ENCODE assay signal across 8 cellular contexts in genomic region chr12:93409343-93409742, GRCh38. TPM values are rescaled to one million over a fixed set of nuclear protein-coding genes. Genes with fewer than 3 reads are reported as not detected.
A peak's percentile ranks its signal among the peaks of the same experiment; 100 is the strongest.
DNase-seq lines count a peak whose midpoint lies in the region; ATAC-seq and TF ChIP-seq lines count a peak whose summit lies in the region.
"Not testable (repeated sequence)": the region's sequence is repeated elsewhere in the genome, so short reads cannot be mapped to it uniquely, and the experiment has no call there.

No MANE protein-coding gene starts in this region.

- not testable (repeated sequence) for H3K4me2 ChIP-seq in GM23248 (ENCODE audit: unreplicated experiment); PC-3 (ENCODE audit: low read length)

- not testable (repeated sequence) for H3K27me3 ChIP-seq in A673 (replicated peaks; ENCODE audit: insufficient read depth, low read depth, low read length, poor library complexity); GM23248 (replicated peaks; ENCODE audit: insufficient read depth); PC-3 (ENCODE audit: low read length)

- not testable (repeated sequence) for H3K9me3 ChIP-seq in A673 (ENCODE audit: low read depth, low read length, poor library complexity, severe bottlenecking); GM23248 (ENCODE audit: low read depth); PC-3 (ENCODE audit: low read length)

- ATAC-seq in PC-3; memory B cell (ENCODE audit: low read depth); stimulated activated memory B cell treated with anti-CD40 and anti-IgM and Interleukin-4, amounts not matched to agents 10 μg/mL and 1 μg/mL and 100 μg/mL, for 72 hours: not testable (repeated sequence)

- in situ Hi-C loops in GM23248 (cut with MboI), result not testable (repeated sequence)

- H3K4me1 ChIP-seq in A673 (ENCODE audit: insufficient read depth, low read length, poor library complexity, severe bottlenecking) (peaks cover 23% of the 10 kb centered on the region), GM23248 (ENCODE audit: insufficient read depth) (peaks cover 31% of the 10 kb centered on the region)
- not testable (repeated sequence) for H3K4me1 ChIP-seq in PC-3 (ENCODE audit: insufficient read depth, low read length)

- not testable (repeated sequence) for H3K27ac ChIP-seq in A673 (ENCODE audit: low read depth, low read length, poor library complexity, severe bottlenecking); PC-3 (ENCODE audit: low read length)
- peak overlapping the region; percentile 30 for H3K27ac ChIP-seq in GM23248

- intact Hi-C loops in A673 (cut with micrococcal nuclease; ENCODE audit: unreplicated experiment); PC-3 (cut with micrococcal nuclease); activated CD4-positive, alpha-beta T cell treated with anti-CD3 and anti-CD28 coated beads, Interleukin-2, amount 10 ng/mL, durations not matched to agents 24 days and 14 days (cut with micrococcal nuclease); MCF 10A (cut with micrococcal nuclease): not testable (repeated sequence)
- intact Hi-C loops in activated T-helper 2 cell treated with anti-CD3 and anti-CD28 coated beads, Interferon-gamma antibody, Interleukin-2, Interleukin-4, amounts not matched to agents 10 μg/mL and 5 μg/mL and 100 μg/mL, durations not matched to agents 14 hours and 24 hours and 36 hours (cut with micrococcal nuclease), result loop anchor here (5.0 kb wide), 1 partner anchor 312 kb away; no protein-coding TSS in a partner anchor

- CTCF ChIA-PET in A673 (lab: Charles Lee); PC-3 (lab: Charles Lee): not testable (repeated sequence)
- CTCF ChIA-PET in MCF 10A (lab: Yijun Ruan, JAX), result interaction anchor here (0.6 to 4.3 kb wide), 5 partner anchors 11 to 692 kb away, joined by 3 to 29 read pairs (median 3); no protein-coding TSS in a partner anchor

- H2AFZ ChIP-seq in GM23248; PC-3 (ENCODE audit: low read length): not testable (repeated sequence)

- DNase-seq in A673 (ENCODE audit: low spot score); GM23248; PC-3; activated CD4-positive, alpha-beta T cell treated with anti-CD3 and anti-CD28 coated beads, Interleukin-2, amount 10 ng/mL, durations not matched to agents 24 days and 14 days; activated T-helper 2 cell treated with anti-CD3 and anti-CD28 coated beads, Interferon-gamma antibody, Interleukin-2, Interleukin-4, amounts not matched to agents 10 μg/mL and 5 μg/mL and 100 μg/mL, durations not matched to agents 14 hours and 24 hours and 36 hours (ENCODE audit: low spot score); MCF 10A (ENCODE audit: unreplicated experiment); memory B cell (ENCODE audit: low spot score in 2 of 2): not testable (repeated sequence)

- H3K9ac ChIP-seq in GM23248; PC-3 (ENCODE audit: low read length): not testable (repeated sequence)

- H3F3A ChIP-seq in GM23248 (ENCODE audit: insufficient read depth), result peaks cover 58% of the 10 kb centered on the region
- H3F3A ChIP-seq in PC-3 (ENCODE audit: low read length, unreplicated experiment), result not testable (repeated sequence)

- not testable (repeated sequence) for H3K4me3 ChIP-seq in A673 (ENCODE audit: low read depth, low read length, poor library complexity, severe bottlenecking); GM23248; PC-3 (ENCODE audit: low read length)

- peaks cover 80% of the 10 kb centered on the region for H3K79me2 ChIP-seq in GM23248 (ENCODE audit: insufficient read depth)
- H3K79me2 ChIP-seq in PC-3 (ENCODE audit: low read length), result peaks cover 32% of the 10 kb centered on the region

- not testable (repeated sequence) for H3K4me3 Mint-ChIP-seq in activated CD4-positive, alpha-beta T cell treated with anti-CD3 and anti-CD28 coated beads, Interleukin-2, amount 10 ng/mL, durations not matched to agents 24 days and 14 days; activated T-helper 2 cell treated with anti-CD3 and anti-CD28 coated beads, Interferon-gamma antibody, Interleukin-2, Interleukin-4, amounts not matched to agents 10 μg/mL and 5 μg/mL and 100 μg/mL, durations not matched to agents 14 hours and 24 hours and 36 hours (ENCODE audit: low read depth); MCF 10A (ENCODE audit: unreplicated experiment); memory B cell; stimulated activated memory B cell treated with anti-CD40 and anti-IgM and Interleukin-4, amounts not matched to agents 10 μg/mL and 1 μg/mL and 100 μg/mL, for 72 hours

- H3K36me3 Mint-ChIP-seq in activated CD4-positive, alpha-beta T cell treated with anti-CD3 and anti-CD28 coated beads, Interleukin-2, amount 10 ng/mL, durations not matched to agents 24 days and 14 days (ENCODE audit: low read depth), result peaks cover 67% of the 10 kb centered on the region
- peaks cover 73% of the 10 kb centered on the region for H3K36me3 Mint-ChIP-seq in activated T-helper 2 cell treated with anti-CD3 and anti-CD28 coated beads, Interferon-gamma antibody, Interleukin-2, Interleukin-4, amounts not matched to agents 10 μg/mL and 5 μg/mL and 100 μg/mL, durations not matched to agents 14 hours and 24 hours and 36 hours (ENCODE audit: low read depth)
- peaks cover 47% of the 10 kb centered on the region for H3K36me3 Mint-ChIP-seq in MCF 10A (ENCODE audit: insufficient read depth, unreplicated experiment)
- peaks cover 20% of the 10 kb centered on the region for H3K36me3 Mint-ChIP-seq in memory B cell
- peaks cover 35% of the 10 kb centered on the region for H3K36me3 Mint-ChIP-seq in stimulated activated memory B cell treated with anti-CD40 and anti-IgM and Interleukin-4, amounts not matched to agents 10 μg/mL and 1 μg/mL and 100 μg/mL, for 72 hours

- peaks cover 35% of the 10 kb centered on the region for H3K4me1 Mint-ChIP-seq in activated CD4-positive, alpha-beta T cell treated with anti-CD3 and anti-CD28 coated beads, Interleukin-2, amount 10 ng/mL, durations not matched to agents 24 days and 14 days
- peaks cover 57% of the 10 kb centered on the region for H3K4me1 Mint-ChIP-seq in activated T-helper 2 cell treated with anti-CD3 and anti-CD28 coated beads, Interferon-gamma antibody, Interleukin-2, Interleukin-4, amounts not matched to agents 10 μg/mL and 5 μg/mL and 100 μg/mL, durations not matched to agents 14 hours and 24 hours and 36 hours (ENCODE audit: low read depth)
- H3K4me1 Mint-ChIP-seq in MCF 10A (ENCODE audit: insufficient read depth, unreplicated experiment) (peaks cover 18% of the 10 kb centered on the region), memory B cell (peaks cover 20% of the 10 kb centered on the region)
- peaks cover 31% of the 10 kb centered on the region for H3K4me1 Mint-ChIP-seq in stimulated activated memory B cell treated with anti-CD40 and anti-IgM and Interleukin-4, amounts not matched to agents 10 μg/mL and 1 μg/mL and 100 μg/mL, for 72 hours

- peaks cover 15% of the 10 kb centered on the region for H3K36me3 ChIP-seq in A673 (ENCODE audit: insufficient read depth, low read length, poor library complexity, severe bottlenecking)
- H3K36me3 ChIP-seq in GM23248 (ENCODE audit: low read depth), result peaks cover 16% of the 10 kb centered on the region; the same call in 1 of the 2 replicates
- peaks cover 26% of the 10 kb centered on the region for H3K36me3 ChIP-seq in PC-3 (ENCODE audit: low read depth, low read length)

- H3K9me2 ChIP-seq in GM23248 (ENCODE audit: insufficient read depth); PC-3 (replicated peaks; ENCODE audit: low read length): not testable (repeated sequence)

- 56 to 71% methylated on average over 1 of the region's 1 CpG for WGBS in GM23248 (ENCODE audit: low coverage in 1 of 2, low lambda C conversion rate in 2 of 2, missing lambda C conversion rate in 2 of 2), 2 experiments

- H3K27ac Mint-ChIP-seq in activated CD4-positive, alpha-beta T cell treated with anti-CD3 and anti-CD28 coated beads, Interleukin-2, amount 10 ng/mL, durations not matched to agents 24 days and 14 days, result peak overlapping the region; percentile 44
- peak overlapping the region; percentile 45 for H3K27ac Mint-ChIP-seq in activated T-helper 2 cell treated with anti-CD3 and anti-CD28 coated beads, Interferon-gamma antibody, Interleukin-2, Interleukin-4, amounts not matched to agents 10 μg/mL and 5 μg/mL and 100 μg/mL, durations not matched to agents 14 hours and 24 hours and 36 hours
- H3K27ac Mint-ChIP-seq in MCF 10A (ENCODE audit: low read depth, unreplicated experiment), result peak overlapping the region; percentile 9
- peak overlapping the region; percentile 87 for H3K27ac Mint-ChIP-seq in memory B cell
- H3K27ac Mint-ChIP-seq in stimulated activated memory B cell treated with anti-CD40 and anti-IgM and Interleukin-4, amounts not matched to agents 10 μg/mL and 1 μg/mL and 100 μg/mL, for 72 hours, result peak overlapping the region; percentile 28

- H3K27me3 Mint-ChIP-seq in activated CD4-positive, alpha-beta T cell treated with anti-CD3 and anti-CD28 coated beads, Interleukin-2, amount 10 ng/mL, durations not matched to agents 24 days and 14 days; activated T-helper 2 cell treated with anti-CD3 and anti-CD28 coated beads, Interferon-gamma antibody, Interleukin-2, Interleukin-4, amounts not matched to agents 10 μg/mL and 5 μg/mL and 100 μg/mL, durations not matched to agents 14 hours and 24 hours and 36 hours (ENCODE audit: low read depth); MCF 10A (ENCODE audit: insufficient read depth, unreplicated experiment); memory B cell; stimulated activated memory B cell treated with anti-CD40 and anti-IgM and Interleukin-4, amounts not matched to agents 10 μg/mL and 1 μg/mL and 100 μg/mL, for 72 hours: not testable (repeated sequence)

- not testable (repeated sequence) for H3K9me3 Mint-ChIP-seq in activated CD4-positive, alpha-beta T cell treated with anti-CD3 and anti-CD28 coated beads, Interleukin-2, amount 10 ng/mL, durations not matched to agents 24 days and 14 days; activated T-helper 2 cell treated with anti-CD3 and anti-CD28 coated beads, Interferon-gamma antibody, Interleukin-2, Interleukin-4, amounts not matched to agents 10 μg/mL and 5 μg/mL and 100 μg/mL, durations not matched to agents 14 hours and 24 hours and 36 hours; MCF 10A (ENCODE audit: unreplicated experiment); memory B cell; stimulated activated memory B cell treated with anti-CD40 and anti-IgM and Interleukin-4, amounts not matched to agents 10 μg/mL and 1 μg/mL and 100 μg/mL, for 72 hours

- POLR2A ChIA-PET in A673 (lab: Charles Lee; ENCODE audit: low non-redundant PET); PC-3 (lab: Charles Lee; ENCODE audit: unreplicated experiment): not testable (repeated sequence)
- POLR2A ChIA-PET in MCF 10A (lab: Yijun Ruan, JAX), result interaction anchor here (0.7 to 3.4 kb wide), 3 partner anchors 12 to 1518 kb away, joined by 3 to 13 read pairs (median 3); no protein-coding TSS in a partner anchor

- TF ChIP-seq CTCF in A673 (conservative IDR thresholded peaks at IDR 0.05; ENCODE audit: low read depth, low read length); PC-3 (conservative IDR thresholded peaks at IDR 0.05; ENCODE audit: low read depth, low read length); MCF 10A (IDR thresholded peaks at IDR 0.05; ENCODE audit: unreplicated experiment): not testable (repeated sequence)

- H4K20me1 ChIP-seq in GM23248 (ENCODE audit: insufficient read depth), result not testable (repeated sequence)
- peaks cover 19% of the 10 kb centered on the region for H4K20me1 ChIP-seq in PC-3 (ENCODE audit: low read length)

- TSS peak; percentile 80 for BruUV-seq in A673 (replicated peaks; lab: Mats Ljungman, UMichigan)
- TSS peak; percentile 39 for BruUV-seq in PC-3 (replicated peaks; lab: Mats Ljungman, UMichigan)
- TSS peak; percentile 82 for BruUV-seq in MCF 10A (replicated peaks; lab: Mats Ljungman, UMichigan)

RNA-seq across cellular contexts. Expression of gene NUDT4, which starts 31.6 kb away (rescaled TPM):
- total RNA-seq in A673 (2021), result 79.6 and 93.8 TPM in 2 replicates
- total RNA-seq in GM23248 (2014; rRNA removed; shearing (Covaris generic)), result 42.9 and 47.8 TPM in 2 replicates
- 36.7 and 37.2 TPM in 2 replicates for polyA plus RNA-seq in GM23248 (2016; fragmentation: Nextera tagmentation; extraction: Ambion mirVana)
- total RNA-seq in PC-3 (2014; rRNA removed), result 30.2 and 38.9 TPM in 2 replicates
- total RNA-seq in activated CD4-positive, alpha-beta T cell treated with anti-CD3 and anti-CD28 coated beads, Interleukin-2, amount 10 ng/mL, durations not matched to agents 24 days and 14 days, result 86.6 and 94.5 TPM in 2 replicates
- 92.0 and 93.9 TPM in 2 replicates for total RNA-seq in activated T-helper 2 cell treated with anti-CD3 and anti-CD28 coated beads, Interferon-gamma antibody, Interleukin-2, Interleukin-4, amounts not matched to agents 10 μg/mL and 5 μg/mL and 100 μg/mL, durations not matched to agents 14 hours and 24 hours and 36 hours
- total RNA-seq in MCF 10A (2022), result 79.8 and 91.0 TPM in 2 replicates

RNA-seq across cellular contexts. Expression of gene UBE2N, which starts 32.4 kb away (rescaled TPM):
- total RNA-seq in A673 (2021) (164 and 177 TPM in 2 replicates), PC-3 (2014; rRNA removed) (128 and 205 TPM in 2 replicates), MCF 10A (2022) (144 and 164 TPM in 2 replicates)
- 30.2 and 104 TPM in 2 replicates for total RNA-seq in GM23248 (2014; rRNA removed; shearing (Covaris generic))
- polyA plus RNA-seq in GM23248 (2016; fragmentation: Nextera tagmentation; extraction: Ambion mirVana), result 175 and 178 TPM in 2 replicates
- total RNA-seq in activated CD4-positive, alpha-beta T cell treated with anti-CD3 and anti-CD28 coated beads, Interleukin-2, amount 10 ng/mL, durations not matched to agents 24 days and 14 days, result 225 and 243 TPM in 2 replicates
- 258 and 261 TPM in 2 replicates for total RNA-seq in activated T-helper 2 cell treated with anti-CD3 and anti-CD28 coated beads, Interferon-gamma antibody, Interleukin-2, Interleukin-4, amounts not matched to agents 10 μg/mL and 5 μg/mL and 100 μg/mL, durations not matched to agents 14 hours and 24 hours and 36 hours

RNA-seq across cellular contexts. Expression of gene MRPL42, which starts 58.0 kb away (rescaled TPM):
- total RNA-seq in A673 (2021) (179 and 196 TPM in 2 replicates), PC-3 (2014; rRNA removed) (69.6 and 119 TPM in 2 replicates), MCF 10A (2022) (76.9 and 90.2 TPM in 2 replicates)
- 69.2 and 75.0 TPM in 2 replicates for total RNA-seq in GM23248 (2014; rRNA removed; shearing (Covaris generic))
- polyA plus RNA-seq in GM23248 (2016; fragmentation: Nextera tagmentation; extraction: Ambion mirVana), result 87.2 and 91.5 TPM in 2 replicates
- 92.4 and 96.0 TPM in 2 replicates for total RNA-seq in activated CD4-positive, alpha-beta T cell treated with anti-CD3 and anti-CD28 coated beads, Interleukin-2, amount 10 ng/mL, durations not matched to agents 24 days and 14 days
- 80.5 and 89.3 TPM in 2 replicates for total RNA-seq in activated T-helper 2 cell treated with anti-CD3 and anti-CD28 coated beads, Interferon-gamma antibody, Interleukin-2, Interleukin-4, amounts not matched to agents 10 μg/mL and 5 μg/mL and 100 μg/mL, durations not matched to agents 14 hours and 24 hours and 36 hours

Comparison
In these comparisons a context has a peak if more than half of its experiments do, and no peak if none do; other contexts are left out.
1. H3K27ac Mint-ChIP-seq: peak in every context shown above with its lines; median percentile 87 in memory B cell; 45 in activated T-helper 2 cell treated with anti-CD3 and anti-CD28 coated beads, Interferon-gamma antibody, Interleukin-2, Interleukin-4, amounts not matched to agents 10 μg/mL and 5 μg/mL and 100 μg/mL, durations not matched to agents 14 hours and 24 hours and 36 hours; 44 in activated CD4-positive, alpha-beta T cell treated with anti-CD3 and anti-CD28 coated beads, Interleukin-2, amount 10 ng/mL, durations not matched to agents 24 days and 14 days; 28 in stimulated activated memory B cell treated with anti-CD40 and anti-IgM and Interleukin-4, amounts not matched to agents 10 μg/mL and 1 μg/mL and 100 μg/mL, for 72 hours; 9 in MCF 10A.